Comparison of ENCODE assay signal across 11 cellular contexts in the genomic region with DNA sequence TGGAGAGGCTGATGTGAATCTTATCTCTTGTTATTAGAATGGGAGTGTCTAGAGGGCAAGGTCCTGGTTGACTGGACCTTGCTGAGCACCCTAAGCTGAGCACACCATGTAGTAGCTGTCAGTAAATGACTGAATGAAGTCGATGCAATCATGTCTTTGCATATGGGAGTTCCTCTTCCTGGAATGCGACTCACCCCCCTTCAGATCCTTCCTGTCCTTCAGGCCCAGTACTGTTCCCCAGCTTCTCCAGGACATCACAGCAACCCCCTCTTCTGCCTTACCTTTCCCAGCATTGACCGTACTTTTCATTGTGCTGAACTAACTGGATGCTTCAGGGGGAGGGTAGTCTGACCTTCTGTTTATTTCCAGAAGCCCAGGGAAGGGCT. TPM values are rescaled to one million over a fixed set of nuclear protein-coding genes. Genes with fewer than 3 reads are reported as not detected.
DNase-seq lines count a peak whose midpoint lies in the region; ATAC-seq and TF ChIP-seq lines count a peak whose summit lies in the region.
"Had no signal": no experiment of that assay in that cellular context is flagged by ENCODE, and none has a peak within 500 bp of the region (broad histone marks: within the 10 kb centered on the region; RNA-seq: fewer than 3 reads in every experiment).

No MANE protein-coding gene starts in this region.

- H3K36me3 Mint-ChIP-seq in activated CD4-positive, alpha-beta T cell treated with anti-CD3 and anti-CD28 coated beads, Interleukin-2, amount 10 ng/mL, durations not matched to agents 24 days and 14 days (ENCODE audit: low read depth), result peaks cover 81% of the 10 kb centered on the region
- H3K36me3 Mint-ChIP-seq in WTC11, result peaks cover 14% of the 10 kb centered on the region
- H3K36me3 Mint-ChIP-seq in stimulated activated memory B cell treated with anti-CD40 and anti-IgM and Interleukin-4, amounts not matched to agents 10 μg/mL and 1 μg/mL and 100 μg/mL, for 72 hours, result peaks cover 64% of the 10 kb centered on the region

- no peak for TF ChIP-seq POLR2A in esophagus squamous epithelium (IDR thresholded peaks at IDR 0.05)

- no peak for DNase-seq in activated CD4-positive, alpha-beta T cell treated with anti-CD3 and anti-CD28 coated beads, Interleukin-2, amount 10 ng/mL, durations not matched to agents 24 days and 14 days
- DNase-seq in activated CD4-positive, alpha-beta T cell treated with anti-CD3 and anti-CD28 coated beads, Interleukin-2, amount 50 U/mL, for 1 hour, result no peak
- DNase-seq in WTC11 (ENCODE audit: low spot score) (no peak), esophagus squamous epithelium (lab: John Stamatoyannopoulos, UW) (no peak), HPDE6-E6E7 (ENCODE audit: extremely low spot score) (no peak)
- DNase-seq: activated CD4-positive, alpha-beta T cell treated with anti-CD3 and anti-CD28 coated beads for 48 hours; NCI-H345 had no signal

- POLR2A ChIA-PET in WTC11 (lab: Charles Lee), result no interaction called here

- peaks cover 0 to 41% (median 0%) of the 10 kb centered on the region in 3 donors for H3K36me3 ChIP-seq in esophagus squamous epithelium

- no peaks in the 10 kb centered on the region for H3K9me3 ChIP-seq in esophagus squamous epithelium
- H3K9me3 ChIP-seq: A549 had no signal

- WGBS in esophagus squamous epithelium, 2 donors, result 50 to 54% methylated on average over 3 of the region's 3 CpGs

- no peaks in the 10 kb centered on the region for H3K27me3 Mint-ChIP-seq in activated CD4-positive, alpha-beta T cell treated with anti-CD3 and anti-CD28 coated beads, Interleukin-2, amount 10 ng/mL, durations not matched to agents 24 days and 14 days
- no peaks in the 10 kb centered on the region for H3K27me3 Mint-ChIP-seq in WTC11 (ENCODE audit: low read depth)
- no peaks in the 10 kb centered on the region for H3K27me3 Mint-ChIP-seq in stimulated activated memory B cell treated with anti-CD40 and anti-IgM and Interleukin-4, amounts not matched to agents 10 μg/mL and 1 μg/mL and 100 μg/mL, for 72 hours

- H3K27ac ChIP-seq in esophagus squamous epithelium, result peak overlapping the region; percentile 18 to 47 (median 46)
- H3K27ac ChIP-seq: A549 had no signal

- no peaks in the 10 kb centered on the region for H3K27me3 ChIP-seq in esophagus squamous epithelium

- ATAC-seq in WTC11 (no peak), GM18867 (IDR thresholded peaks at IDR 0.05; ENCODE audit: unreplicated experiment) (no peak), HG03571 (IDR thresholded peaks at IDR 0.05; ENCODE audit: unreplicated experiment) (no peak)
- ATAC-seq in stimulated activated memory B cell treated with anti-CD40 and anti-IgM and Interleukin-4, amounts not matched to agents 10 μg/mL and 1 μg/mL and 100 μg/mL, for 72 hours, result no peak
- ATAC-seq: A549 had no signal

- TF ChIP-seq CTCF in WTC11 (IDR thresholded peaks at IDR 0.05) (no peak), esophagus squamous epithelium (IDR thresholded peaks at IDR 0.05) (no peak)

- H3K9me3 Mint-ChIP-seq in activated CD4-positive, alpha-beta T cell treated with anti-CD3 and anti-CD28 coated beads, Interleukin-2, amount 10 ng/mL, durations not matched to agents 24 days and 14 days, result no peaks in the 10 kb centered on the region
- H3K9me3 Mint-ChIP-seq in WTC11, result no peaks in the 10 kb centered on the region
- H3K9me3 Mint-ChIP-seq in stimulated activated memory B cell treated with anti-CD40 and anti-IgM and Interleukin-4, amounts not matched to agents 10 μg/mL and 1 μg/mL and 100 μg/mL, for 72 hours, result no peaks in the 10 kb centered on the region

- intact Hi-C loops in activated CD4-positive, alpha-beta T cell treated with anti-CD3 and anti-CD28 coated beads, Interleukin-2, amount 10 ng/mL, durations not matched to agents 24 days and 14 days (cut with micrococcal nuclease), result no loop called here
- intact Hi-C loops in esophagus squamous epithelium (cut with DNase I), result no loop called here

- peak overlapping the region; percentile 85 for H3K27ac Mint-ChIP-seq in activated CD4-positive, alpha-beta T cell treated with anti-CD3 and anti-CD28 coated beads, Interleukin-2, amount 10 ng/mL, durations not matched to agents 24 days and 14 days
- H3K27ac Mint-ChIP-seq in WTC11, result no peak overlapping the region
- peak overlapping the region; percentile 85 for H3K27ac Mint-ChIP-seq in stimulated activated memory B cell treated with anti-CD40 and anti-IgM and Interleukin-4, amounts not matched to agents 10 μg/mL and 1 μg/mL and 100 μg/mL, for 72 hours

- peaks cover 81% of the 10 kb centered on the region for H3K4me1 Mint-ChIP-seq in activated CD4-positive, alpha-beta T cell treated with anti-CD3 and anti-CD28 coated beads, Interleukin-2, amount 10 ng/mL, durations not matched to agents 24 days and 14 days
- peaks cover 56% of the 10 kb centered on the region for H3K4me1 Mint-ChIP-seq in WTC11
- H3K4me1 Mint-ChIP-seq in stimulated activated memory B cell treated with anti-CD40 and anti-IgM and Interleukin-4, amounts not matched to agents 10 μg/mL and 1 μg/mL and 100 μg/mL, for 72 hours, result peaks cover 88% of the 10 kb centered on the region

- peaks cover 27 to 96% (median 72%) of the 10 kb centered on the region in 3 donors for H3K4me1 ChIP-seq in esophagus squamous epithelium

- CTCF ChIA-PET in WTC11 (lab: Charles Lee), result interaction anchor here (1.0 to 4.7 kb wide), 4 partner anchors 10 to 26 kb away, joined by 4 to 34 read pairs (median 5); a partner anchor contains a TSS

- peak overlapping the region; percentile 93 for H3K4me3 Mint-ChIP-seq in activated CD4-positive, alpha-beta T cell treated with anti-CD3 and anti-CD28 coated beads, Interleukin-2, amount 10 ng/mL, durations not matched to agents 24 days and 14 days
- H3K4me3 Mint-ChIP-seq in WTC11, result peak overlapping the region; percentile 10
- H3K4me3 Mint-ChIP-seq in stimulated activated memory B cell treated with anti-CD40 and anti-IgM and Interleukin-4, amounts not matched to agents 10 μg/mL and 1 μg/mL and 100 μg/mL, for 72 hours, result peak overlapping the region; percentile 76

- no peak overlapping the region for H3K4me3 ChIP-seq in esophagus squamous epithelium
- H3K4me3 ChIP-seq: A549 had no signal

TF ChIP-seq in WTC11, 78 proteins besides CTCF, POLR2A, EP300 and RAD21:
- TF ChIP-seq GRHL2 (CRISPR knock-in tag; IDR thresholded peaks at IDR 0.05; ENCODE audit: insufficient replicate concordance, severe bottlenecking) (no peak), MYBL2 (CRISPR knock-in tag; IDR thresholded peaks at IDR 0.05) (no peak), SOX15 (CRISPR knock-in tag; IDR thresholded peaks at IDR 0.05) (no peak), FOXK1 (CRISPR knock-in tag; IDR thresholded peaks at IDR 0.05) (no peak)

RNA-seq across cellular contexts. Expression of a gene that starts 5.7 kb away (rescaled TPM):
- 174 and 176 TPM in 2 replicates for total RNA-seq in activated CD4-positive, alpha-beta T cell treated with anti-CD3 and anti-CD28 coated beads, Interleukin-2, amount 10 ng/mL, durations not matched to agents 24 days and 14 days
- 28.8 to 33.6 TPM (median 28.8 TPM) in 3 replicates for total RNA-seq in WTC11 (2021)
- 10 to 100 TPM; 51.6 to 84.5 (median 72.7) TPM for total RNA-seq in esophagus squamous epithelium

RNA-seq across cellular contexts. Expression of a gene that starts 20.4 kb away (rescaled TPM):
- 60.6 and 63.4 TPM in 2 replicates for total RNA-seq in activated CD4-positive, alpha-beta T cell treated with anti-CD3 and anti-CD28 coated beads, Interleukin-2, amount 10 ng/mL, durations not matched to agents 24 days and 14 days
- total RNA-seq in WTC11 (2021) (17.0 to 18.0 TPM (median 17.4 TPM) in 3 replicates), esophagus squamous epithelium (100 to 1,000 TPM in 1 of 4 donors, 10 to 100 TPM in 3; 50.1 to 112 (median 63.3) TPM)

RNA-seq across cellular contexts. Expression of a gene that starts 26.7 kb away (rescaled TPM):
- 30.0 and 32.5 TPM in 2 replicates for total RNA-seq in activated CD4-positive, alpha-beta T cell treated with anti-CD3 and anti-CD28 coated beads, Interleukin-2, amount 10 ng/mL, durations not matched to agents 24 days and 14 days
- total RNA-seq in WTC11 (2021) (38.2 to 43.0 TPM (median 40.7 TPM) in 3 replicates), esophagus squamous epithelium (10 to 100 TPM; 10.8 to 30.8 (median 27.5) TPM)

RNA-seq across cellular contexts. Expression of a gene that starts 37.7 kb away (rescaled TPM):
- total RNA-seq in activated CD4-positive, alpha-beta T cell treated with anti-CD3 and anti-CD28 coated beads, Interleukin-2, amount 10 ng/mL, durations not matched to agents 24 days and 14 days, result 122 and 129 TPM in 2 replicates
- total RNA-seq in WTC11 (2021), result 81.3 to 91.4 TPM (median 81.4 TPM) in 3 replicates
- 100 to 1,000 TPM in 1 of 4 donors, 10 to 100 TPM in 3; 54.2 to 110 (median 79.2) TPM for total RNA-seq in esophagus squamous epithelium

Comparison
In these comparisons a context has a peak if more than half of its experiments do, and no peak if none do; other contexts are left out.
1. H3K4me3 Mint-ChIP-seq: peak in every context shown above with its lines; median percentile 93 in activated CD4-positive, alpha-beta T cell treated with anti-CD3 and anti-CD28 coated beads, Interleukin-2, amount 10 ng/mL, durations not matched to agents 24 days and 14 days; 76 in stimulated activated memory B cell treated with anti-CD40 and anti-IgM and Interleukin-4, amounts not matched to agents 10 μg/mL and 1 μg/mL and 100 μg/mL, for 72 hours; 10 in WTC11.